Comparison of ENCODE assay signal across 10 cellular contexts in the genomic region with DNA sequence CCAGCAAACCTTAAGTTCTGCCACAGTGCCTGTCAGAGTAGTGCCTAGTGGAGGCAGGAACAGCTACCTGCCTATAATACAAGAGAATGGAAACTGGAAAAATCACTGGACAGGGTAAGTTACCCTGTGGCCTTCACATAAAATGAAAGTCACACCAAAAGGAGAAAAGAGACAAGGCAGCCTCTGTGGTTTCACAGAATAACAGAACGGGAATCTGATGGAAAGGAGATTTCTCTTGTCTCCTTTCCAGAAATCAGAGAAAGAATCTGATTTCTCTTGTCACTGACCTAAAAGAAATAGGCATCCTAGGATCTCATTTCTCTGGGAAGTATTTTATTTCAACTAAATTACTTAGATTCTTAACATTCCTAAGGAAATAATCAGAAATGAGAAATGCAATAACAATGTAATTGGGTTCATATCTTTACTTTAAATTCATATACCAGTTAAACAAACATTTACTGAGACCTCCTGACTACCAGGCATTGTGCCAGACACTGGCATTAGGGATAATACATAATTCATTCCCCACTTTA. TPM values are rescaled to one million over a fixed set of nuclear protein-coding genes. Genes with fewer than 3 reads are reported as not detected.
DNase-seq lines count a peak whose midpoint lies in the region; ATAC-seq and TF ChIP-seq lines count a peak whose summit lies in the region.
"Had no signal": no experiment of that assay in that cellular context is flagged by ENCODE, and none has a peak within 500 bp of the region (broad histone marks: within the 10 kb centered on the region; RNA-seq: fewer than 3 reads in every experiment).

No MANE protein-coding gene starts in this region.

- no peaks in the 10 kb centered on the region for H3K9me3 ChIP-seq in SJCRH30 (replicated peaks)

- H3K36me3 ChIP-seq in SJCRH30, result no peaks in the 10 kb centered on the region

- no peak overlapping the region for H3K4me3 ChIP-seq in SJCRH30
- H3K4me3 ChIP-seq in fibroblast of mammary gland (ENCODE audit: control insufficient read depth, low read depth, low read length), result no peak overlapping the region
- no peak overlapping the region for H3K4me3 ChIP-seq in retinal pigment epithelial cell (ENCODE audit: low read length)

- H3K27ac ChIP-seq in SJCRH30, result peak overlapping the region; percentile 23

- H3K27me3 ChIP-seq in SJCRH30, result no peaks in the 10 kb centered on the region

- TF ChIP-seq CTCF in fibroblast of mammary gland (conservative IDR thresholded peaks at IDR 0.05; ENCODE audit: control insufficient read depth, insufficient read depth, low read depth, low read length) (no peak), retinal pigment epithelial cell (conservative IDR thresholded peaks at IDR 0.05; ENCODE audit: low read depth, low read length) (no peak)

- peaks cover 9% of the 10 kb centered on the region; the same call in 1 of the 2 replicates for H3K4me1 ChIP-seq in SJCRH30

- peak; percentile 57 for DNase-seq in GM04503 (ENCODE audit: low read depth)
- DNase-seq in SJCRH30, result peak in 1 of 2 experiments; percentile 28
- DNase-seq in fibroblast of mammary gland (ENCODE audit: low read depth), result peak; percentile 44
- peak; percentile 81 for DNase-seq in retinal pigment epithelial cell (ENCODE audit: low read depth)
- no peak for DNase-seq in OCI-M2 (lab: John Stamatoyannopoulos, UW; ENCODE audit: unreplicated experiment)
- DNase-seq: occipital lobe had no signal

- ATAC-seq in GM18868 (IDR thresholded peaks at IDR 0.05; ENCODE audit: unreplicated experiment) (no peak), HG03280 (IDR thresholded peaks at IDR 0.05; ENCODE audit: unreplicated experiment) (no peak), GM21423 (IDR thresholded peaks at IDR 0.05; ENCODE audit: unreplicated experiment) (no peak)
- ATAC-seq: WTC11 had no signal

RNA-seq across cellular contexts. Expression of gene PRCP, which starts 41.6 kb away (rescaled TPM):
- 65.8 and 72.1 TPM in 2 replicates for total RNA-seq in SJCRH30 (2014; rRNA removed; shearing (Covaris generic))

RNA-seq across cellular contexts. Expression of gene DDIAS, which starts 42.9 kb away (rescaled TPM):
- 56.7 and 58.7 TPM in 2 replicates for total RNA-seq in SJCRH30 (2014; rRNA removed; shearing (Covaris generic))
